Comparison of ENCODE assay signal across 1 cellular context in the genomic region with DNA sequence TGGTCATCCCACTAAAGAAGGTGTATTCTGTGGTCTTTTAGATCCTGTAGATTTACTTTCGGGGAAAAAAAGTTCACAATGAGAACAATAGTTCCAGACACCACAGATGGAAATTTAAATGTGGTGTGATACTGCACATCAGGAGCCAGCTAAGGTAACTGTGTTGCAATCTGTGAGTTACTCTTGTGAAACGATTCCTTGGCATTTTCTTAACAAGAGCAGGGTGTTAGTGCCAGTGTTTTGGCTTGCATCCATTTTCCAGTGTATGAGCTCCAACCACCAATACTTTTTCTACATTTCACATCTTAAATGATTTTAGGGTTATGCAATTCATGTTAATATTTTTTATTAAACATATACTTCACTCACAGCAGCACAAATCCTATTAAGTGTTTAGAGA.
TF ChIP-seq lines count a peak whose summit lies in the region.

No MANE protein-coding gene starts in this region.

TF ChIP-seq in H1, 55 proteins besides CTCF, POLR2A, EP300 and RAD21:
- no peak for TF ChIP-seq USF2 (IDR thresholded peaks at IDR 0.05; ENCODE audit: low read length)
- TF ChIP-seq KDM1A (IDR thresholded peaks at IDR 0.05; ENCODE audit: borderline replicate concordance, low read length), result no peak
- no peak for TF ChIP-seq SIRT6 (IDR thresholded peaks at IDR 0.05; ENCODE audit: low read length)
- TF ChIP-seq KDM4A (IDR thresholded peaks at IDR 0.05; ENCODE audit: low read depth, low read length, severe bottlenecking), result no peak
- peak; percentile 66 for TF ChIP-seq CEBPB (IDR thresholded peaks at IDR 0.05; ENCODE audit: low read depth, low read length)
